33 cellular contexts compared by ENCODE assay signal in genomic region chr12:107231269-107231668, GRCh38.
"Had no signal": no experiment of that assay in that cellular context is flagged by ENCODE, and none has a peak within 500 bp of the region (broad histone marks: within the 10 kb centered on the region; RNA-seq: fewer than 3 reads in every experiment).

No MANE protein-coding gene starts in this region.

- H3K4me2 ChIP-seq: KMS-11 had no signal

- H3K27ac ChIP-seq: KMS-11, Peyer's patch, RWPE1, SJCRH30, SK-N-MC had no signal

- H3K36me3 ChIP-seq: Peyer's patch, SJCRH30 had no signal

- DNase-seq: Karpas-422, KBM-7, MM.1S, MV-4-11, NCI-H1092, NCI-H1105, NCI-H1417 treated with DMSO at 0.1 percent for 48 hours, NCI-H146, NCI-H1694, NCI-H187, NCI-H1930, NCI-H2029 treated with DMSO at 0.1 percent for 48 hours, NCI-H2081 treated with DMSO at 0.1 percent for 48 hours, NCI-H2107, NCI-H2171, NCI-H2227 treated with DMSO at 0.1 percent for 48 hours, NCI-H345, NCI-H446, NCI-H510A treated with DMSO at 0.1 percent for 48 hours, NCI-H524 treated with DMSO at 0.1 percent for 48 hours, NCI-H526 treated with DMSO at 0.1 percent for 48 hours, NCI-H82, OCI-M1, PC-3, Peyer's patch, SHP77, SIG-M5, SJCRH30 had no signal

- H3K27me3 ChIP-seq: Peyer's patch, SJCRH30 had no signal

- ATAC-seq: PC-3, Right ventricle myocardium inferior, SK-N-SH treated with all-trans-retinoic acid at 6 μM for 48 hours had no signal

- H3K9ac ChIP-seq: KMS-11 had no signal

- H3K9me3 ChIP-seq: Peyer's patch, SJCRH30 had no signal

- H3K4me1 ChIP-seq: Peyer's patch had no signal

- H3K4me3 ChIP-seq: Peyer's patch, SJCRH30, SK-N-MC had no signal
